Comparison of ENCODE assay signal across 26 cellular contexts in genomic region chr3:138845771-138846173, GRCh38. TPM values are rescaled to one million over a fixed set of nuclear protein-coding genes. Genes with fewer than 3 reads are reported as not detected.
DNase-seq lines count a peak whose midpoint lies in the region; ATAC-seq, FAIRE-seq and TF ChIP-seq lines count a peak whose summit lies in the region.
"Had no signal": no experiment of that assay in that cellular context is flagged by ENCODE, and none has a peak within 500 bp of the region (broad histone marks: within the 10 kb centered on the region; RNA-seq: fewer than 3 reads in every experiment).

No MANE protein-coding gene starts in this region.

- H3K4me3 ChIP-seq in A673 (ENCODE audit: low read depth, low read length, poor library complexity, severe bottlenecking) (no peak overlapping the region), HUES48 (ENCODE audit: low read depth, low read length) (peak overlapping the region; percentile 25; the same call in 1 of the 2 replicates), H1 (ENCODE audit: extremely low read depth in 1 of 4, insufficient read depth in 2 of 4, low read depth in 3 of 4, low read length in 4 of 4) (peak overlapping the region in 2 of 4 experiments; percentile 19 to 24; a peak in 1 of 8 replicates)
- H3K4me3 ChIP-seq: A549, hepatocyte, testis, vagina had no signal

- no peak overlapping the region for H4K91ac ChIP-seq in H1 (replicated peaks; ENCODE audit: insufficient read length, low read length)

- H3K4me1 ChIP-seq in A673 (ENCODE audit: insufficient read depth, low read length, poor library complexity, severe bottlenecking) (no peaks in the 10 kb centered on the region), HUES48 (ENCODE audit: control insufficient read depth, insufficient read depth, low read length) (peaks cover 35% of the 10 kb centered on the region), H1 (replicated peaks in 1 of 4; ENCODE audit: control insufficient read depth in 3 of 4, insufficient read depth in 4 of 4, low read length in 3 of 4) (peaks cover 9 to 21% (median 12%) of the 10 kb centered on the region in 4 experiments; a peak in 6 of 7 replicates)
- H3K4me1 ChIP-seq: A549, testis, vagina had no signal

- TF ChIP-seq POLR2A in H1 (IDR thresholded peaks at IDR 0.05; ENCODE audit: control extremely low read depth in 1 of 2, low read depth in 2 of 2, low read length in 2 of 2), result no peak

- H3K27me3 Mint-ChIP-seq in nephron (ENCODE audit: low read depth), result peaks cover 15% of the 10 kb centered on the region
- H3K27me3 Mint-ChIP-seq: activated B cell treated with CpG ODN at 0.5 μM for 24 hours; B cell; CD8-positive, alpha-beta memory T cell; stimulated activated memory B cell treated with anti-CD40 and anti-IgM and Interleukin-4, amounts not matched to agents 10 μg/mL and 1 μg/mL and 100 μg/mL, for 72 hours had no signal

- peak overlapping the region; percentile 75 for H4K5ac ChIP-seq in H1 (ENCODE audit: insufficient read length, low read depth, low read length)

- H3K27ac Mint-ChIP-seq in nephron, result peak overlapping the region in 2 of 3 experiments; percentile 38 to 88
- H3K27ac Mint-ChIP-seq: activated B cell treated with CpG ODN at 0.5 μM for 24 hours; B cell; CD8-positive, alpha-beta memory T cell; stimulated activated memory B cell treated with anti-CD40 and anti-IgM and Interleukin-4, amounts not matched to agents 10 μg/mL and 1 μg/mL and 100 μg/mL, for 72 hours had no signal

- BruUV-seq in A673 (replicated peaks; lab: Mats Ljungman, UMichigan), result no TSS peak

- H3K27ac ChIP-seq in A673 (ENCODE audit: low read depth, low read length, poor library complexity, severe bottlenecking), result no peak overlapping the region
- peak overlapping the region; percentile 94 for H3K27ac ChIP-seq in HUES48 (ENCODE audit: low read depth, low read length)
- peak overlapping the region; percentile 83 for H3K27ac ChIP-seq in H1 (ENCODE audit: low read depth, low read length)
- H3K27ac ChIP-seq: A549, hepatocyte, testis, vagina had no signal

- no peaks in the 10 kb centered on the region for H3K9me3 ChIP-seq in A673 (ENCODE audit: low read depth, low read length, poor library complexity, severe bottlenecking)
- no peaks in the 10 kb centered on the region for H3K9me3 ChIP-seq in HUES48 (ENCODE audit: control insufficient read depth, insufficient read depth, low read length)
- no peaks in the 10 kb centered on the region for H3K9me3 ChIP-seq in H1 (ENCODE audit: insufficient read depth in 2 of 2, low read depth in 1 of 2, low read length in 1 of 2)
- H3K9me3 ChIP-seq: A549, testis, vagina had no signal

- no peaks in the 10 kb centered on the region for H3K36me3 ChIP-seq in A673 (ENCODE audit: insufficient read depth, low read length, poor library complexity, severe bottlenecking)
- H3K36me3 ChIP-seq in HUES48 (ENCODE audit: control insufficient read depth, insufficient read depth, low read length), result no peaks in the 10 kb centered on the region
- H3K36me3 ChIP-seq in H1 (ENCODE audit: control insufficient read depth in 2 of 4, insufficient read depth in 4 of 4, low read length in 3 of 4), result no peaks in the 10 kb centered on the region
- H3K36me3 ChIP-seq: vagina had no signal

- no peak for TF ChIP-seq RAD21 in H1 (IDR thresholded peaks at IDR 0.05 in 1 of 2, conservative IDR thresholded peaks at IDR 0.05 in 1 of 2; ENCODE audit: low read depth in 2 of 2, low read length in 2 of 2)

- WGBS in H1 (ENCODE audit: extremely low coverage in 1 of 2, insufficient coverage in 1 of 2, insufficient read length in 1 of 2, insufficient replicate concordance in 2 of 2, low coverage in 1 of 2, low lambda C conversion rate in 2 of 2, missing lambda C conversion rate in 1 of 2), 2 experiments, result 17% methylated on average over 6 of the region's 6 CpGs; no CpG with 5 or more reads in 1 of the 2 experiments

- H4K20me1 ChIP-seq in H1 (replicated peaks in 1 of 2; ENCODE audit: control insufficient read depth in 1 of 2, insufficient read depth in 2 of 2, low read length in 2 of 2), result no peaks in the 10 kb centered on the region

- H3K14ac ChIP-seq in H1 (ENCODE audit: insufficient read length), result no peak overlapping the region

- no peak overlapping the region for H2BK15ac ChIP-seq in H1 (ENCODE audit: low read length)

- H3K9ac ChIP-seq in HUES48 (ENCODE audit: low read depth, low read length) (peak overlapping the region; percentile 73), H1 (replicated peaks in 1 of 4; ENCODE audit: extremely low read depth in 1 of 4, low read depth in 3 of 4, low read length in 3 of 4) (no peak overlapping the region; a peak in 1 of 7 replicates)

- H3K23me2 ChIP-seq in H1 (ENCODE audit: low read depth, low read length), result no peaks in the 10 kb centered on the region

- H2BK12ac ChIP-seq in H1 (ENCODE audit: low read depth, low read length), result peak overlapping the region; percentile 100; the same call in 1 of the 2 replicates

- DNase-seq in A673 (ENCODE audit: low spot score) (peak; percentile 58), H1 (ENCODE audit: low read depth in 1 of 2, low spot score in 2 of 2) (no peak), OCI-M1 (lab: John Stamatoyannopoulos, UW) (no peak)
- no peak for DNase-seq in activated CD8-positive, alpha-beta memory T cell treated with anti-CD3 and anti-CD28 coated beads for 24 hours
- DNase-seq: activated B cell treated with CpG ODN at 0.5 μM for 24 hours; activated CD4-positive, alpha-beta T cell treated with anti-CD3 and anti-CD28 coated beads, Interleukin-2, amount 50 U/mL, for 4 hours; CD8-positive, alpha-beta memory T cell; DMS153; effector CD4-positive, alpha-beta T cell; erythroblast; GF-D8; NCI-H2029; NCI-H2227 treated with DMSO at 0.1 percent for 48 hours; NCI-H69; stimulated activated CD4-positive, alpha-beta T cell treated with anti-CD3 and anti-CD28 coated beads, Interleukin-2, amount 100 ng/mL, for 48 hours; testis had no signal

- no peak overlapping the region for H3K56ac ChIP-seq in H1 (replicated peaks; ENCODE audit: insufficient read length, low read depth, low read length)

- H3K79me1 ChIP-seq in H1 (ENCODE audit: low read depth, low read length), result no peaks in the 10 kb centered on the region

- TF ChIP-seq CTCF in A673 (conservative IDR thresholded peaks at IDR 0.05; ENCODE audit: low read depth, low read length) (no peak), H1 (IDR thresholded peaks at IDR 0.05; ENCODE audit: control extremely low read depth in 1 of 3, insufficient read depth in 1 of 3, low read depth in 1 of 3, low read length in 3 of 3) (no peak), nephron (IDR thresholded peaks at IDR 0.05; ENCODE audit: unreplicated experiment in 3 of 3) (no peak)

- no peak overlapping the region for H3K23ac ChIP-seq in H1 (ENCODE audit: insufficient read length)

- intact Hi-C loops in A673 (cut with micrococcal nuclease; ENCODE audit: unreplicated experiment), result no loop called here

- H3K4me3 Mint-ChIP-seq in nephron, result no peak overlapping the region
- H3K4me3 Mint-ChIP-seq: activated B cell treated with CpG ODN at 0.5 μM for 24 hours; B cell; CD8-positive, alpha-beta memory T cell; stimulated activated memory B cell treated with anti-CD40 and anti-IgM and Interleukin-4, amounts not matched to agents 10 μg/mL and 1 μg/mL and 100 μg/mL, for 72 hours had no signal

- H2AFZ ChIP-seq in H1 (ENCODE audit: low read length), result 0 out of 2 replicates have a peak overlapping the region, but pooled peaks have one; percentile 0
- H2AFZ ChIP-seq: hepatocyte had no signal

- no peak overlapping the region for H2BK20ac ChIP-seq in H1 (ENCODE audit: low read length)

- H3K4me1 Mint-ChIP-seq in nephron, result no peaks in the 10 kb centered on the region
- H3K4me1 Mint-ChIP-seq: CD8-positive, alpha-beta memory T cell had no signal

- FAIRE-seq in H1 (lab: Jason Lieb, UNC), result no peak
- FAIRE-seq: A549, islet of Langerhans had no signal

- H2AK5ac ChIP-seq in H1 (ENCODE audit: low read depth, low read length), result peak overlapping the region; percentile 83; the same call in 1 of the 2 replicates

- CTCF ChIA-PET in A673 (lab: Charles Lee) (interaction anchor here (0.9 kb wide), 1 partner anchor 70 kb away, joined by 3 read pairs; no protein-coding TSS in a partner anchor), H1 (lab: Charles Lee; ENCODE audit: partially characterized antibody) (interaction anchor here (0.6 to 2.2 kb wide), 10 partner anchors 16 to 1435 kb away, joined by 3 to 9 read pairs (median 4); no protein-coding TSS in a partner anchor)

- H3K4ac ChIP-seq in H1 (replicated peaks; ENCODE audit: insufficient read length, low read depth, low read length), result no peak overlapping the region

- H3K27me3 ChIP-seq in A673 (replicated peaks; ENCODE audit: insufficient read depth, low read depth, low read length, poor library complexity) (no peaks in the 10 kb centered on the region), HUES48 (ENCODE audit: control insufficient read depth, insufficient read depth, low read length) (no peaks in the 10 kb centered on the region), H1 (replicated peaks in 1 of 4; ENCODE audit: control insufficient read depth in 3 of 4, extremely low read depth in 1 of 4, insufficient read depth in 3 of 4, low read length in 3 of 4) (no peaks in the 10 kb centered on the region)
- H3K27me3 ChIP-seq: hepatocyte, testis, vagina had no signal

- H3K9me3 Mint-ChIP-seq in nephron, result no peaks in the 10 kb centered on the region
- H3K9me3 Mint-ChIP-seq: activated B cell treated with CpG ODN at 0.5 μM for 24 hours; CD8-positive, alpha-beta memory T cell; stimulated activated memory B cell treated with anti-CD40 and anti-IgM and Interleukin-4, amounts not matched to agents 10 μg/mL and 1 μg/mL and 100 μg/mL, for 72 hours had no signal

- no peaks in the 10 kb centered on the region for H3K79me2 ChIP-seq in H1 (ENCODE audit: control insufficient read depth in 1 of 2, insufficient read depth in 2 of 2, low read length in 2 of 2)
- H3K79me2 ChIP-seq: hepatocyte had no signal

- ATAC-seq in HG02642 (IDR thresholded peaks at IDR 0.05; ENCODE audit: poor library complexity, unreplicated experiment) (no peak), HG02970 (IDR thresholded peaks at IDR 0.05; ENCODE audit: low FRiP score, unreplicated experiment) (no peak)
- ATAC-seq: A549; stimulated activated memory B cell treated with anti-CD40 and anti-IgM and Interleukin-4, amounts not matched to agents 10 μg/mL and 1 μg/mL and 100 μg/mL, for 72 hours had no signal

- no peak overlapping the region for H4K8ac ChIP-seq in H1 (ENCODE audit: extremely low read depth, insufficient read depth, low read length)

- TF ChIP-seq EP300 in H1 (IDR thresholded peaks at IDR 0.05; ENCODE audit: borderline replicate concordance in 1 of 2, low read depth in 2 of 2, low read length in 2 of 2), result no peak

- H3K36me3 Mint-ChIP-seq in nephron (ENCODE audit: low read depth), result no peaks in the 10 kb centered on the region
- H3K36me3 Mint-ChIP-seq: CD8-positive, alpha-beta memory T cell; stimulated activated memory B cell treated with anti-CD40 and anti-IgM and Interleukin-4, amounts not matched to agents 10 μg/mL and 1 μg/mL and 100 μg/mL, for 72 hours had no signal

- peak overlapping the region; percentile 99; the same call in 1 of the 2 replicates for H3K18ac ChIP-seq in H1 (ENCODE audit: extremely low read depth, low read length)

- H2BK5ac ChIP-seq in H1 (ENCODE audit: low read depth, low read length), result peak overlapping the region; percentile 98

- H2BK120ac ChIP-seq in H1 (replicated peaks; ENCODE audit: low read depth, low read length), result no peak overlapping the region

- H3K4me2 ChIP-seq in H1 (ENCODE audit: insufficient read depth in 1 of 2, low read depth in 2 of 2, low read length in 2 of 2), result peak overlapping the region; percentile 44 to 83
- H3K4me2 ChIP-seq: A549, hepatocyte had no signal

- POLR2A ChIA-PET in A673 (lab: Charles Lee; ENCODE audit: low non-redundant PET) (interaction anchor here (0.6 kb wide), 1 partner anchor 14 kb away, joined by 9 read pairs; no protein-coding TSS in a partner anchor), H1 (lab: Charles Lee; ENCODE audit: partially characterized antibody) (interaction anchor here (1.0 to 3.6 kb wide), 9 partner anchors 9 to 102 kb away, joined by 3 to 34 read pairs (median 6); partner anchors contain the start of gene PIK3CB)

RNA-seq across cellular contexts. Expression of gene PIK3CB, which starts 11.0 kb away (rescaled TPM):
- total RNA-seq in A673 (2021), result 16.4 and 17.4 TPM in 2 replicates
- 33.0 and 35.2 TPM in 2 replicates for total RNA-seq in H1 (2021; fragmentation: NEBNext Ultra II Directional; extraction: Animal tissue kit (Norgen Biotek cat#: 25700))
- polyA plus RNA-seq in H1 (2011; rRNA removed), result 7.1 and 8.3 TPM in 2 replicates
- polyA plus RNA-seq in H1 (2011; cell fraction: cytosol; rRNA removed), result 10.3 TPM
- 8.3 TPM for polyA plus RNA-seq in H1 (2011; cell fraction: nucleus; rRNA removed)
- polyA plus RNA-seq in H1 (2012, experiment 1 of 2), result 14.7 to 20.8 TPM (median 18.0 TPM) in 4 replicates
- polyA plus RNA-seq in H1 (2012, experiment 2 of 2), result 1.3 TPM
- 14.9 TPM for polyA plus RNA-seq in H1 (2013, experiment 1 of 2)
- polyA plus RNA-seq in H1 (2013, experiment 2 of 2), result 14.4 TPM
- polyA minus RNA-seq in H1 (2011; rRNA and poly(A)+ RNA removed), result 23.7 and 24.6 TPM in 2 replicates
- polyA minus RNA-seq in H1 (2011; cell fraction: cytosol; rRNA and poly(A)+ RNA removed), result 17.0 TPM
- polyA minus RNA-seq in H1 (2011; cell fraction: nucleus; rRNA and poly(A)+ RNA removed), result 39.3 TPM
